Comparison of ENCODE assay signal across 1 cellular context in genomic region chr6:47309326-47310130, GRCh38.
TF ChIP-seq lines count a peak whose summit lies in the region.

TNFRSF21 (minus strand) TSS chr6:47309905; CDS start chr6:47309511, 394 bp downstream.

TF ChIP-seq in HEK293, 187 proteins besides CTCF, POLR2A, EP300 and RAD21 (continued from another document and continues in another):
- TF ChIP-seq ZBTB11 (tag by site-specific recombination; conservative IDR thresholded peaks at IDR 0.05; ENCODE audit: low read depth) (no peak; the same call in 1 of the 2 replicates), PRDM4 (tag by site-specific recombination; IDR thresholded peaks at IDR 0.05) (no peak), ZFHX2 (tag by site-specific recombination; conservative IDR thresholded peaks at IDR 0.05) (peak; percentile 58; the same call in 1 of the 2 replicates), ZNF704 (tag by site-specific recombination; IDR thresholded peaks at IDR 0.05) (no peak), ZNF518A (tag by site-specific recombination; conservative IDR thresholded peaks at IDR 0.05; ENCODE audit: low read depth) (no peak), ZNF664 (tag by site-specific recombination; IDR thresholded peaks at IDR 0.05) (no peak), ZNF239 (tag by site-specific recombination; IDR thresholded peaks at IDR 0.05) (no peak), BCL11B (tag by site-specific recombination; IDR thresholded peaks at IDR 0.05; ENCODE audit: low read depth) (no peak), ZNF202 (tag by site-specific recombination; IDR thresholded peaks at IDR 0.05; ENCODE audit: borderline replicate concordance) (no peak), ZBTB17 (tag by site-specific recombination; IDR thresholded peaks at IDR 0.05) (peak; percentile 58; the same call in 1 of the 2 replicates), ZNF792 (tag by site-specific recombination; IDR thresholded peaks at IDR 0.05) (no peak), ZNF529 (tag by site-specific recombination; IDR thresholded peaks at IDR 0.05; ENCODE audit: insufficient replicate concordance) (no peak), ZNF112 (tag by site-specific recombination; IDR thresholded peaks at IDR 0.05) (no peak), OSR2 (tag by site-specific recombination; IDR thresholded peaks at IDR 0.05) (0 out of 2 replicates have a peak, but pooled peaks have one; percentile 6), PATZ1 (tag by site-specific recombination; IDR thresholded peaks at IDR 0.05) (peak; percentile 88), ZNF335 (tag by site-specific recombination; conservative IDR thresholded peaks at IDR 0.05) (peak; percentile 72), PBX3 (CRISPR knock-in tag; IDR thresholded peaks at IDR 0.05) (no peak), ZFP37 (tag by site-specific recombination; IDR thresholded peaks at IDR 0.05) (peak; percentile 91), ZNF26 (tag by site-specific recombination; IDR thresholded peaks at IDR 0.05) (no peak), ZNF398 (tag by site-specific recombination; IDR thresholded peaks at IDR 0.05) (0 out of 2 replicates have a peak, but pooled peaks have one; percentile 32), ZNF600 (tag by site-specific recombination; IDR thresholded peaks at IDR 0.05) (peak; percentile 75; the same call in 1 of the 2 replicates), ZNF302 (tag by site-specific recombination; IDR thresholded peaks at IDR 0.05; ENCODE audit: low read depth) (no peak), ZNF155 (tag by site-specific recombination; IDR thresholded peaks at IDR 0.05) (no peak), ZBTB44 (tag by site-specific recombination; IDR thresholded peaks at IDR 0.05) (no peak), ZNF354C (tag by site-specific recombination; IDR thresholded peaks at IDR 0.05; ENCODE audit: borderline replicate concordance, low read depth) (no peak), ZSCAN4 (tag by site-specific recombination; IDR thresholded peaks at IDR 0.05) (no peak), ATF2 (tag by site-specific recombination; IDR thresholded peaks at IDR 0.05; ENCODE audit: low read depth) (peak; percentile 80; the same call in 1 of the 2 replicates), ZNF169 (tag by site-specific recombination; IDR thresholded peaks at IDR 0.05) (no peak), SP2 (tag by site-specific recombination; IDR thresholded peaks at IDR 0.05) (peak; percentile 36; the same call in 1 of the 2 replicates)
